In the genomic region with DNA sequence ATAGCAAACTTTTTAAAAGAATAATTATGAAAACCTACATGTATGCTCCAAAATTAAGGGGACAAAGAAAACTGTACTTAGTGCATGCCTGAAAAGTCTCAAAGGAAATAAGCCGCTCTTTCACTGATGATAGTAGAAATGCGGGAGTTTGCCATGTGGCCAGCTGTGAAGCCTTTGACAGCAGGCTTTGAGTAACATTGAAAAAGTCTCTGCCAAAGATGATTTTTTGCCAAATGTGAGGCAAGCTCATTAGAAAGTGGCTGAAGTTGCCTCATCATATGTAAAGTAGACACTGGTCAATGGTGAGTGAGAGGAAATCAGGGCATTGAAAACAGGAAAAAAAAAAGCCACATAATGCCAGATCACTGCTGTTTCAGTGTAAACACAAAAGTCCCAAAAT, we compare ENCODE assay signal across 20 cellular contexts.
A peak's percentile ranks its signal among the peaks of the same experiment; 100 is the strongest.
DNase-seq lines count a peak whose midpoint lies in the region; ATAC-seq and TF ChIP-seq lines count a peak whose summit lies in the region.
"Had no signal": no experiment of that assay in that cellular context is flagged by ENCODE, and none has a peak within 500 bp of the region (broad histone marks: within the 10 kb centered on the region; RNA-seq: fewer than 3 reads in every experiment).

No MANE protein-coding gene starts in this region.

- no peaks in the 10 kb centered on the region for H3K79me2 ChIP-seq in trophoblast cell (ENCODE audit: control insufficient read depth, insufficient read depth, low read length, poor library complexity)

- no peak overlapping the region for H4K12ac ChIP-seq in trophoblast cell (ENCODE audit: low read depth, low read length)

- H2BK12ac ChIP-seq in trophoblast cell (ENCODE audit: low read length), result peak overlapping the region; percentile 30

- no peak overlapping the region for H3K4ac ChIP-seq in trophoblast cell (ENCODE audit: low read depth, low read length)

- H4K91ac ChIP-seq in trophoblast cell (ENCODE audit: low read depth, low read length), result no peak overlapping the region

- no CpG with 5 or more reads among the region's 2 CpGs for WGBS in trophoblast cell (ENCODE audit: extremely low coverage, insufficient coverage, insufficient read length)

- H3K9me3 ChIP-seq in left ventricle myocardium inferior (replicated peaks) (no peaks in the 10 kb centered on the region), trophoblast cell (ENCODE audit: insufficient read depth, low read depth, low read length) (no peaks in the 10 kb centered on the region)
- H3K9me3 ChIP-seq: HAP-1 had no signal

- no peak overlapping the region for H2BK5ac ChIP-seq in trophoblast cell (ENCODE audit: low read depth, low read length, poor library complexity)

- no peaks in the 10 kb centered on the region for H3K27me3 ChIP-seq in left ventricle myocardium inferior (ENCODE audit: low read depth)
- no peaks in the 10 kb centered on the region for H3K27me3 ChIP-seq in trophoblast cell (ENCODE audit: insufficient read depth, low read length)

- no peak overlapping the region for H3K9ac ChIP-seq in trophoblast cell (ENCODE audit: low read length)

- no peak overlapping the region for H3K27ac ChIP-seq in left ventricle myocardium inferior (replicated peaks)
- H3K27ac ChIP-seq in trophoblast cell (ENCODE audit: low read depth, low read length), result no peak overlapping the region
- H3K27ac ChIP-seq: 22Rv1, HL-60 had no signal

- no peak overlapping the region for H3K4me2 ChIP-seq in trophoblast cell (ENCODE audit: low read length)

- H3K79me1 ChIP-seq in trophoblast cell (ENCODE audit: low read length), result no peaks in the 10 kb centered on the region

- no peak for TF ChIP-seq CTCF in astrocyte of the cerebellum (IDR thresholded peaks at IDR 0.05; ENCODE audit: low read depth, low read length, missing control alignments)
- no peak for TF ChIP-seq CTCF in left ventricle myocardium inferior (IDR thresholded peaks at IDR 0.05; ENCODE audit: borderline replicate concordance)

- no peak overlapping the region for H3K4me3 ChIP-seq in astrocyte of the cerebellum (ENCODE audit: low read depth, low read length)
- H3K4me3 ChIP-seq in left ventricle myocardium inferior, result no peak overlapping the region
- no peak overlapping the region for H3K4me3 ChIP-seq in trophoblast cell (ENCODE audit: low read depth, low read length)
- H3K4me3 ChIP-seq: HAP-1 had no signal

- H3K23ac ChIP-seq in trophoblast cell (ENCODE audit: low read length), result no peak overlapping the region

- no peak overlapping the region for H3K18ac ChIP-seq in trophoblast cell (ENCODE audit: low read length)

- no peak overlapping the region for H2AFZ ChIP-seq in trophoblast cell (ENCODE audit: insufficient read depth, low read length, poor library complexity)

- intact Hi-C loops in left ventricle myocardium inferior (cut with micrococcal nuclease), result no loop called here

- in situ Hi-C loops in astrocyte of the cerebellum (cut with HindIII; ENCODE audit: low sequenced_read_pairs), result no loop called here

- no peak overlapping the region for H4K8ac ChIP-seq in trophoblast cell (ENCODE audit: low read depth, low read length)

- H3K36me3 ChIP-seq in left ventricle myocardium inferior (no peaks in the 10 kb centered on the region), trophoblast cell (ENCODE audit: control insufficient read depth in 1 of 2, insufficient read depth in 2 of 2, low read length in 2 of 2) (no peaks in the 10 kb centered on the region)
- H3K36me3 ChIP-seq: HAP-1 had no signal

- H2BK120ac ChIP-seq in trophoblast cell (ENCODE audit: insufficient read depth, low read length, poor library complexity), result no peak overlapping the region

- DNase-seq in DMS 273 (lab: John Stamatoyannopoulos, UW; ENCODE audit: unreplicated experiment) (peak; percentile 0), DMS 273 treated with DMSO at 0.1 percent for 48 hours (lab: John Stamatoyannopoulos, UW) (no peak), astrocyte of the cerebellum (ENCODE audit: low read depth) (peak; percentile 18), left ventricle myocardium inferior (peak; percentile 13), trophoblast cell (no peak), mesenteric fat pad (ENCODE audit: low spot score) (no peak)
- DNase-seq in activated naive CD4-positive, alpha-beta T cell treated with Interleukin-2 at 50 U/mL for 16 hours, result no peak
- DNase-seq: GDM1, IMR-90, Karpas-422, NCI-H1048, NCI-H1436, NCI-H2029, NCI-H524, NCI-H82, RPMI8226 had no signal

- H2AK5ac ChIP-seq in trophoblast cell (ENCODE audit: low read length), result no peak overlapping the region

- no peak overlapping the region for H3K14ac ChIP-seq in trophoblast cell (ENCODE audit: low read length)

- H3K4me1 ChIP-seq in left ventricle myocardium inferior (no peaks in the 10 kb centered on the region), trophoblast cell (ENCODE audit: control insufficient read depth in 1 of 2, insufficient read depth in 2 of 2, low read length in 2 of 2) (no peaks in the 10 kb centered on the region)
- H3K4me1 ChIP-seq: HAP-1 had no signal

- no peak for ATAC-seq in HG03460 (IDR thresholded peaks at IDR 0.05; ENCODE audit: unreplicated experiment)

Comparison
In these comparisons a context has a peak if more than half of its experiments do, and no peak if none do; other contexts are left out.
1. DNase-seq: peak in DMS 273 (single experiment), astrocyte of the cerebellum (single experiment) and left ventricle myocardium inferior (single experiment); none in DMS 273 treated with DMSO at 0.1 percent for 48 hours (single experiment), trophoblast cell (0 of 2), activated naive CD4-positive, alpha-beta T cell treated with Interleukin-2 at 50 U/mL for 16 hours (single experiment) and mesenteric fat pad (single experiment).